In the genomic region with DNA sequence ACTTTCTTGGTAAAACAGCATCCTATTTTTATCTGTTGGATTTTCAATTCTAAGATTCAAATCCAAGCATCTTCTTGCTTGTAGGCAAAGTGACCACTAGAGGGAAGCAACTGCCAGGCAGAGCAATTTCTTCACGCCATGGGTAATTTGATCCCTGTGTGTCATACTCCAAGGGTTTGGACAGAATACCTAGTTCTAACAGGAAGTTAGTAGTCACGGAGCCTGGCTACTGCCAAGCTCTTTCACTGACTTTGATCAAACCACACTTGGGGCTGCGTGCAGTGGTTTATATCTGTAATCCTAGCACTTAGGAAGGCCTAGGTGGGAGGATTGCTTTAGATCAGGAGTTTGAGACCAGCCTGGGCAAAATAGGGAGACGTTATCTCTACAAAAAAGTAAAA, we compare ENCODE assay signal across 8 cellular contexts.
DNase-seq lines count a peak whose midpoint lies in the region; ATAC-seq and TF ChIP-seq lines count a peak whose summit lies in the region.

No MANE protein-coding gene starts in this region.

- intact Hi-C loops in left cardiac atrium (cut with DNase I): loop anchor here (5.0 to 10.0 kb wide), 5 partner anchors 103 to 1071 kb away; no protein-coding TSS in a partner anchor

- H3K27ac ChIP-seq in WERI-Rb-1: peak overlapping the region; percentile 49

- no peaks in the 10 kb centered on the region for H3K9me3 ChIP-seq in WERI-Rb-1 (ENCODE audit: severe bottlenecking)

- H3K4me3 ChIP-seq in WERI-Rb-1 (ENCODE audit: low read depth, low read length): no peak overlapping the region

- peaks cover 5% of the 10 kb centered on the region for H3K4me1 Mint-ChIP-seq in stimulated activated naive CD8-positive, alpha-beta T cell treated with anti-CD3 and anti-CD28 coated beads, Interleukin-15, amount 100 ng/mL, for 72 hours

- no peaks in the 10 kb centered on the region for H3K9me3 Mint-ChIP-seq in stimulated activated naive CD8-positive, alpha-beta T cell treated with anti-CD3 and anti-CD28 coated beads, Interleukin-15, amount 100 ng/mL, for 72 hours

- H3K27me3 Mint-ChIP-seq in stimulated activated naive CD8-positive, alpha-beta T cell treated with anti-CD3 and anti-CD28 coated beads, Interleukin-15, amount 100 ng/mL, for 72 hours: peaks cover 34% of the 10 kb centered on the region

- ATAC-seq in HG03378 (IDR thresholded peaks at IDR 0.05; ENCODE audit: unreplicated experiment) (peak; percentile 54), left cardiac atrium (peak; percentile 88 to 92)
- ATAC-seq in stimulated activated naive CD8-positive, alpha-beta T cell treated with anti-CD3 and anti-CD28 coated beads, Interleukin-15, amount 100 ng/mL, for 72 hours: no peak

- no peak overlapping the region for H3K4me3 Mint-ChIP-seq in stimulated activated naive CD8-positive, alpha-beta T cell treated with anti-CD3 and anti-CD28 coated beads, Interleukin-15, amount 100 ng/mL, for 72 hours

- no peaks in the 10 kb centered on the region for H3K27me3 ChIP-seq in WERI-Rb-1 (ENCODE audit: insufficient read depth, low read depth, severe bottlenecking)

- peak; percentile 86 for TF ChIP-seq CTCF in WERI-Rb-1 (IDR thresholded peaks at IDR 0.05; ENCODE audit: low read depth, low read length)

- H3K36me3 ChIP-seq in WERI-Rb-1: no peaks in the 10 kb centered on the region

- peak; percentile 92 for DNase-seq in DMS153 treated with DMSO at 0.1 percent for 48 hours (lab: John Stamatoyannopoulos, UW; ENCODE audit: unreplicated experiment)
- DNase-seq in NCI-H2227 treated with DMSO at 0.1 percent for 48 hours (lab: John Stamatoyannopoulos, UW): peak; percentile 0
- peak; percentile 76 for DNase-seq in WERI-Rb-1
- DNase-seq in left cardiac atrium: peak; percentile 62
- peak; percentile 30 for DNase-seq in putamen (ENCODE audit: low spot score)
- no peak for DNase-seq in stimulated activated CD4-positive, alpha-beta T cell treated with anti-CD3 and anti-CD28 coated beads, Interleukin-2, amount 100 ng/mL, for 24 hours
- DNase-seq in stimulated activated naive CD8-positive, alpha-beta T cell treated with anti-CD3 and anti-CD28 coated beads, Interleukin-15, amount 100 ng/mL, for 72 hours: no peak

- peak overlapping the region in 1 of 2 donors; percentile 60 for H3K27ac Mint-ChIP-seq in stimulated activated naive CD8-positive, alpha-beta T cell treated with anti-CD3 and anti-CD28 coated beads, Interleukin-15, amount 100 ng/mL, for 72 hours

Comparison
In these comparisons a context has a peak if more than half of its experiments do, and no peak if none do; other contexts are left out.
1. DNase-seq: peak in DMS153 treated with DMSO at 0.1 percent for 48 hours (single experiment), NCI-H2227 treated with DMSO at 0.1 percent for 48 hours (single experiment), WERI-Rb-1 (single experiment), left cardiac atrium (single experiment) and putamen (single experiment); none in stimulated activated CD4-positive, alpha-beta T cell treated with anti-CD3 and anti-CD28 coated beads, Interleukin-2, amount 100 ng/mL, for 24 hours (0 of 2) and stimulated activated naive CD8-positive, alpha-beta T cell treated with anti-CD3 and anti-CD28 coated beads, Interleukin-15, amount 100 ng/mL, for 72 hours (0 of 2).